In genomic region chr15:72685925-72686794, GRCh38 we compare ENCODE assay signal across 8 cellular contexts. TPM values are rescaled to one million over a fixed set of nuclear protein-coding genes. Genes with fewer than 3 reads are reported as not detected.
DNase-seq lines count a peak whose midpoint lies in the region; ATAC-seq and TF ChIP-seq lines count a peak whose summit lies in the region.

A gene with protein sequence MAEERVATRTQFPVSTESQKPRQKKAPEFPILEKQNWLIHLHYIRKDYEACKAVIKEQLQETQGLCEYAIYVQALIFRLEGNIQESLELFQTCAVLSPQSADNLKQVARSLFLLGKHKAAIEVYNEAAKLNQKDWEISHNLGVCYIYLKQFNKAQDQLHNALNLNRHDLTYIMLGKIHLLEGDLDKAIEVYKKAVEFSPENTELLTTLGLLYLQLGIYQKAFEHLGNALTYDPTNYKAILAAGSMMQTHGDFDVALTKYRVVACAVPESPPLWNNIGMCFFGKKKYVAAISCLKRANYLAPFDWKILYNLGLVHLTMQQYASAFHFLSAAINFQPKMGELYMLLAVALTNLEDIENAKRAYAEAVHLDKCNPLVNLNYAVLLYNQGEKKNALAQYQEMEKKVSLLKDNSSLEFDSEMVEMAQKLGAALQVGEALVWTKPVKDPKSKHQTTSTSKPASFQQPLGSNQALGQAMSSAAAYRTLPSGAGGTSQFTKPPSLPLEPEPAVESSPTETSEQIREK (plus strand): TSS chr15:72686207. CDS start chr15:72686228, 21 bp downstream.
TSS of gene HIGD2B (minus strand) at chr15:72686182. CDS start at chr15:72676374, 9,808 bp downstream.

- H3K4me1 ChIP-seq in KMS-11 (ENCODE audit: low read depth, poor library complexity, severe bottlenecking), result no peaks in the 10 kb centered on the region

- no peaks in the 10 kb centered on the region for H3K27me3 Mint-ChIP-seq in activated T-cell treated with anti-CD3 and anti-CD28 coated beads, Interleukin-2, amount 50 U/mL, for 24 hours

- H2AFZ ChIP-seq in KMS-11 (ENCODE audit: low read depth) (peak within 1 kb of the TSS; percentile 76), neural cell (ENCODE audit: low read depth, low read length) (peak within 1 kb of the TSS; percentile 96)

- DNase-seq in D341Med (ENCODE audit: low spot score) (peak; percentile 89), fibroblast of pulmonary artery (ENCODE audit: low read depth) (peak; percentile 86), substantia nigra (lab: John Stamatoyannopoulos, UW) (no peak), OCI-M1 (lab: John Stamatoyannopoulos, UW) (no peak)
- DNase-seq in activated T-cell treated with anti-CD3 and anti-CD28 coated beads, Interleukin-2, amount 50 U/mL, for 24 hours, result peak; percentile 92

- TF ChIP-seq EP300 in neural cell (conservative IDR thresholded peaks at IDR 0.05; ENCODE audit: poor library complexity, severe bottlenecking), result no peak

- no peak for TF ChIP-seq RAD21 in neural cell (conservative IDR thresholded peaks at IDR 0.05)

- peak within 1 kb of the TSS; percentile 93 for H3K27ac Mint-ChIP-seq in activated T-cell treated with anti-CD3 and anti-CD28 coated beads, Interleukin-2, amount 50 U/mL, for 24 hours

- peak within 1 kb of the TSS; percentile 64 for H3K9ac ChIP-seq in KMS-11
- peak within 1 kb of the TSS; percentile 80 for H3K9ac ChIP-seq in neural cell (ENCODE audit: low read length)

- peak within 1 kb of the TSS; percentile 95 for H3K4me3 Mint-ChIP-seq in activated T-cell treated with anti-CD3 and anti-CD28 coated beads, Interleukin-2, amount 50 U/mL, for 24 hours

- no peaks in the 10 kb centered on the region for H3K9me2 ChIP-seq in neural cell (ENCODE audit: insufficient read depth, low read length)

- H3K4me1 Mint-ChIP-seq in activated T-cell treated with anti-CD3 and anti-CD28 coated beads, Interleukin-2, amount 50 U/mL, for 24 hours (ENCODE audit: low read depth), result peaks cover 21% of the 10 kb centered on the region

- peak; percentile 96 for ATAC-seq in GM21723 (IDR thresholded peaks at IDR 0.05; ENCODE audit: unreplicated experiment)

- H4K20me1 ChIP-seq in KMS-11 (ENCODE audit: insufficient read depth), result no peaks in the 10 kb centered on the region
- no peaks in the 10 kb centered on the region for H4K20me1 ChIP-seq in neural cell (ENCODE audit: insufficient read depth)

- H3K79me2 ChIP-seq in KMS-11 (ENCODE audit: insufficient read depth, low read depth) (no peaks in the 10 kb centered on the region), neural cell (replicated peaks; ENCODE audit: insufficient read depth, low read length) (peaks cover 23% of the 10 kb centered on the region)

- H3K36me3 ChIP-seq in KMS-11 (ENCODE audit: insufficient read depth) (no peaks in the 10 kb centered on the region), neural cell (ENCODE audit: insufficient read depth, low read length) (no peaks in the 10 kb centered on the region)

- H3K4me2 ChIP-seq in KMS-11, result peak within 1 kb of the TSS; percentile 77
- peak within 1 kb of the TSS; percentile 91 for H3K4me2 ChIP-seq in neural cell (ENCODE audit: low read length)

- TF ChIP-seq CTCF in KMS-11 (conservative IDR thresholded peaks at IDR 0.05; ENCODE audit: low read depth, low read length) (no peak), fibroblast of pulmonary artery (IDR thresholded peaks at IDR 0.05; ENCODE audit: low read length, missing control alignments) (no peak), neural cell (IDR thresholded peaks at IDR 0.05; ENCODE audit: poor library complexity, severe bottlenecking) (no peak)

- H3K36me3 Mint-ChIP-seq in activated T-cell treated with anti-CD3 and anti-CD28 coated beads, Interleukin-2, amount 50 U/mL, for 24 hours (ENCODE audit: low read depth), result peaks cover 12% of the 10 kb centered on the region

- H3K9me3 Mint-ChIP-seq in activated T-cell treated with anti-CD3 and anti-CD28 coated beads, Interleukin-2, amount 50 U/mL, for 24 hours, result no peaks in the 10 kb centered on the region

- no peaks in the 10 kb centered on the region for H3F3A ChIP-seq in neural cell (ENCODE audit: insufficient read depth, low read length, poor library complexity, severe bottlenecking)

- H3K9me3 ChIP-seq in neural cell (ENCODE audit: low read length), result no peaks in the 10 kb centered on the region

- H3K27me3 ChIP-seq in KMS-11 (ENCODE audit: insufficient read depth, low read depth) (no peaks in the 10 kb centered on the region), neural cell (ENCODE audit: insufficient read depth, low read depth, low read length) (no peaks in the 10 kb centered on the region)

- H3K4me3 ChIP-seq in KMS-11 (IDR thresholded peaks at IDR 0.05; ENCODE audit: insufficient read depth, low read depth, low read length) (no peak within 1 kb of the TSS), fibroblast of pulmonary artery (replicated peaks; ENCODE audit: low read depth, low read length) (peak within 1 kb of the TSS; percentile 78), neural cell (ENCODE audit: low read length) (peak within 1 kb of the TSS; percentile 81)

- peak within 1 kb of the TSS; percentile 73 for H3K27ac ChIP-seq in KMS-11
- peak within 1 kb of the TSS; percentile 87 for H3K27ac ChIP-seq in neural cell (ENCODE audit: low read length)
- peak within 1 kb of the TSS; percentile 82 for H3K27ac ChIP-seq in substantia nigra (ENCODE audit: low read depth, low read length, poor library complexity, severe bottlenecking)

TF ChIP-seq in neural cell, 6 proteins besides CTCF, POLR2A, EP300 and RAD21:
- peak; percentile 96 for TF ChIP-seq TAF1 (IDR thresholded peaks at IDR 0.05; ENCODE audit: low read depth)
- no peak for TF ChIP-seq SMC3 (conservative IDR thresholded peaks at IDR 0.05; ENCODE audit: poor library complexity)
- TF ChIP-seq MXI1 (conservative IDR thresholded peaks at IDR 0.05; ENCODE audit: poor library complexity, severe bottlenecking), result peak; percentile 79
- TF ChIP-seq, protein P1, sequence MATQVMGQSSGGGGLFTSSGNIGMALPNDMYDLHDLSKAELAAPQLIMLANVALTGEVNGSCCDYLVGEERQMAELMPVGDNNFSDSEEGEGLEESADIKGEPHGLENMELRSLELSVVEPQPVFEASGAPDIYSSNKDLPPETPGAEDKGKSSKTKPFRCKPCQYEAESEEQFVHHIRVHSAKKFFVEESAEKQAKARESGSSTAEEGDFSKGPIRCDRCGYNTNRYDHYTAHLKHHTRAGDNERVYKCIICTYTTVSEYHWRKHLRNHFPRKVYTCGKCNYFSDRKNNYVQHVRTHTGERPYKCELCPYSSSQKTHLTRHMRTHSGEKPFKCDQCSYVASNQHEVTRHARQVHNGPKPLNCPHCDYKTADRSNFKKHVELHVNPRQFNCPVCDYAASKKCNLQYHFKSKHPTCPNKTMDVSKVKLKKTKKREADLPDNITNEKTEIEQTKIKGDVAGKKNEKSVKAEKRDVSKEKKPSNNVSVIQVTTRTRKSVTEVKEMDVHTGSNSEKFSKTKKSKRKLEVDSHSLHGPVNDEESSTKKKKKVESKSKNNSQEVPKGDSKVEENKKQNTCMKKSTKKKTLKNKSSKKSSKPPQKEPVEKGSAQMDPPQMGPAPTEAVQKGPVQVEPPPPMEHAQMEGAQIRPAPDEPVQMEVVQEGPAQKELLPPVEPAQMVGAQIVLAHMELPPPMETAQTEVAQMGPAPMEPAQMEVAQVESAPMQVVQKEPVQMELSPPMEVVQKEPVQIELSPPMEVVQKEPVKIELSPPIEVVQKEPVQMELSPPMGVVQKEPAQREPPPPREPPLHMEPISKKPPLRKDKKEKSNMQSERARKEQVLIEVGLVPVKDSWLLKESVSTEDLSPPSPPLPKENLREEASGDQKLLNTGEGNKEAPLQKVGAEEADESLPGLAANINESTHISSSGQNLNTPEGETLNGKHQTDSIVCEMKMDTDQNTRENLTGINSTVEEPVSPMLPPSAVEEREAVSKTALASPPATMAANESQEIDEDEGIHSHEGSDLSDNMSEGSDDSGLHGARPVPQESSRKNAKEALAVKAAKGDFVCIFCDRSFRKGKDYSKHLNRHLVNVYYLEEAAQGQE (IDR thresholded peaks at IDR 0.05; ENCODE audit: borderline replicate concordance), result peak; percentile 85
- TF ChIP-seq EZH2 (IDR thresholded peaks at IDR 0.05; ENCODE audit: borderline replicate concordance, insufficient read depth, low read length, poor library complexity, severe bottlenecking), result no peak
- TF ChIP-seq POLR2AphosphoS5 (IDR thresholded peaks at IDR 0.05), result peak; percentile 90

RNA-seq across cellular contexts. Expression of the first gene that starts in this region (rescaled TPM):
- 66.5 and 88.2 TPM in 2 replicates for polyA plus RNA-seq in neural cell
- 47.7 and 64.5 TPM in 2 replicates for polyA minus RNA-seq in neural cell

RNA-seq across cellular contexts. Expression of gene HIGD2B, which starts in this region (rescaled TPM):
- not detected in 2 replicates for polyA plus RNA-seq in neural cell
- not detected in 2 replicates for polyA minus RNA-seq in neural cell

Comparison
In these comparisons a context has a peak if more than half of its experiments do, and no peak if none do; other contexts are left out.
1. DNase-seq: peak in D341Med (single experiment), activated T-cell treated with anti-CD3 and anti-CD28 coated beads, Interleukin-2, amount 50 U/mL, for 24 hours (single experiment) and fibroblast of pulmonary artery (single experiment); none in substantia nigra (0 of 49) and OCI-M1 (single experiment).
2. Peak in every context shown above with its lines, with median percentiles within 50 percentile points of each other: H3K27ac ChIP-seq.